Comparison of ENCODE assay signal across 2 cellular contexts in the genomic region with DNA sequence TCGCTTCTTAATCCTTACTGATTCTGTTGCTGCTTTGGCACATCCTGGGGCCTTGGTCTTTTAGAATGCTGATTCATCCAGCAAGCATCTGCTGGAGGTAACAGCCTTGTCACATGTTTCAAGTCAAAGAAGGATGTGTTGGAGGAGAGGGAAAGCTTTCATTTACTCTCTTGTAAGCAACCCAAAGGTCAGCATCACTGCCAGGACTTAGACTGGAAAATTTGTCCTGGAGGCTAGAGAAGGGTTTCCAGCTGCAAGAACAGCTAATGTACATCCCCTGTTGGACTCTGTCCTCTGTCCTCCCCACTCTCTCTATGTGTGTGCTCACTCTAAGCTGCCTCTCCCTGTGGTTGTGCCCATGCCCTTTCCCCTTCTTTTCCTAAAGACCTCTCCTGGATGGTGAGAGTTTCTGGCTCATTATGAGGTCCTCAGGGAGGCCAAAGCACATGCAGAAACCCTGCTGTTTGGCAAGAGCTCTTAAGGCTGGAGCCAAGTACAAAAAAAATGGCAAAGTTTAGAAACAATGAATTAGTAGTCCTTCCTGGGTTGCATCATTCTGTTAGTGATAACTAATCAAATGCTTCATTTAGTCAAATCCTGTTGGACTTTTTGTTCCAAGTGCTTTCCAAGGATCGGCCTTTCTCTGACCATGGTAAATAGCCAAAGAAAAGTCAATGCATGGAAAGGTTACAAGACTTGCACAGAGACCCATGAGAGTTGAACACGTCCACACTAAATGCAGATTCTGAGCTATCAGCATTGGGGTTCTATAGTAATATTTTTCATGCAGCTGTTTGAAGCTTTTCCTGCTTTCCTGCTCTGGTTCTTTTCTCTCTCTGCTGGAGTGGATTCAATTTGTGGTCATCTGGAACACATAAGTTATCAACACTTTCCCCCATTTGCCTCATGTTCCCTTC.
TF ChIP-seq lines count a peak whose summit lies in the region.

No MANE protein-coding gene starts in this region.

TF ChIP-seq in endothelial cell of umbilical vein, 7 proteins besides CTCF, POLR2A, EP300 and RAD21:
- TF ChIP-seq FOS (IDR thresholded peaks at IDR 0.05; ENCODE audit: borderline replicate concordance, insufficient read depth, low read length) (peak; percentile 28), POLR2AphosphoS5 (IDR thresholded peaks at IDR 0.05; ENCODE audit: insufficient read depth, low read depth, low read length) (no peak)

TF ChIP-seq in HepG2, 621 proteins besides CTCF, POLR2A, EP300 and RAD21:
- TF ChIP-seq MEIS1 (CRISPR knock-in tag; IDR thresholded peaks at IDR 0.05; ENCODE audit: borderline replicate concordance) (no peak), ATF7 (IDR thresholded peaks at IDR 0.05) (no peak), ATF7 (CRISPR knock-in tag; IDR thresholded peaks at IDR 0.05) (no peak), ZNF788 (CRISPR knock-in tag; IDR thresholded peaks at IDR 0.05; ENCODE audit: borderline replicate concordance) (no peak), ZNF891 (CRISPR knock-in tag; IDR thresholded peaks at IDR 0.05) (no peak), JUNB (CRISPR knock-in tag; IDR thresholded peaks at IDR 0.05; ENCODE audit: borderline replicate concordance) (no peak), ETV5 (CRISPR knock-in tag; IDR thresholded peaks at IDR 0.05; ENCODE audit: borderline replicate concordance) (no peak), ZNF598 (CRISPR knock-in tag; IDR thresholded peaks at IDR 0.05; ENCODE audit: borderline replicate concordance) (no peak), MTF1 (CRISPR knock-in tag; IDR thresholded peaks at IDR 0.05) (no peak), FOXO1 (CRISPR knock-in tag; IDR thresholded peaks at IDR 0.05) (no peak), ZBTB37 (CRISPR knock-in tag; IDR thresholded peaks at IDR 0.05) (no peak), ZNF276 (CRISPR knock-in tag; IDR thresholded peaks at IDR 0.05; ENCODE audit: low read depth) (no peak), HNRNPLL (IDR thresholded peaks at IDR 0.05; ENCODE audit: low read depth, low read length, poor library complexity, severe bottlenecking) (no peak), ZEB1 (IDR thresholded peaks at IDR 0.05; ENCODE audit: insufficient replicate concordance, low read depth) (no peak), ZNF280D (CRISPR knock-in tag; IDR thresholded peaks at IDR 0.05) (no peak)
- TF ChIP-seq, protein P1, sequence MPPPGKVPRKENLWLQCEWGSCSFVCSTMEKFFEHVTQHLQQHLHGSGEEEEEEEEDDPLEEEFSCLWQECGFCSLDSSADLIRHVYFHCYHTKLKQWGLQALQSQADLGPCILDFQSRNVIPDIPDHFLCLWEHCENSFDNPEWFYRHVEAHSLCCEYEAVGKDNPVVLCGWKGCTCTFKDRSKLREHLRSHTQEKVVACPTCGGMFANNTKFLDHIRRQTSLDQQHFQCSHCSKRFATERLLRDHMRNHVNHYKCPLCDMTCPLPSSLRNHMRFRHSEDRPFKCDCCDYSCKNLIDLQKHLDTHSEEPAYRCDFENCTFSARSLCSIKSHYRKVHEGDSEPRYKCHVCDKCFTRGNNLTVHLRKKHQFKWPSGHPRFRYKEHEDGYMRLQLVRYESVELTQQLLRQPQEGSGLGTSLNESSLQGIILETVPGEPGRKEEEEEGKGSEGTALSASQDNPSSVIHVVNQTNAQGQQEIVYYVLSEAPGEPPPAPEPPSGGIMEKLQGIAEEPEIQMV (CRISPR knock-in tag; IDR thresholded peaks at IDR 0.05; ENCODE audit: low read depth): no peak
- TF ChIP-seq, protein P2, sequence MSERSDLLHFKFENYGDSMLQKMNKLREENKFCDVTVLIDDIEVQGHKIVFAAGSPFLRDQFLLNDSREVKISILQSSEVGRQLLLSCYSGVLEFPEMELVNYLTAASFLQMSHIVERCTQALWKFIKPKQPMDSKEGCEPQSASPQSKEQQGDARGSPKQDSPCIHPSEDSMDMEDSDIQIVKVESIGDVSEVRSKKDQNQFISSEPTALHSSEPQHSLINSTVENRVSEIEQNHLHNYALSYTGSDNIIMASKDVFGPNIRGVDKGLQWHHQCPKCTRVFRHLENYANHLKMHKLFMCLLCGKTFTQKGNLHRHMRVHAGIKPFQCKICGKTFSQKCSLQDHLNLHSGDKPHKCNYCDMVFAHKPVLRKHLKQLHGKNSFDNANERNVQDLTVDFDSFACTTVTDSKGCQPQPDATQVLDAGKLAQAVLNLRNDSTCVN (CRISPR knock-in tag; IDR thresholded peaks at IDR 0.05; ENCODE audit: borderline replicate concordance): no peak
